10 cellular contexts compared by ENCODE assay signal in genomic region chr21:32135401-32136363, GRCh38.
DNase-seq lines count a peak whose midpoint lies in the region; ATAC-seq and TF ChIP-seq lines count a peak whose summit lies in the region.
"Had no signal": no experiment of that assay in that cellular context is flagged by ENCODE, and none has a peak within 500 bp of the region (broad histone marks: within the 10 kb centered on the region; RNA-seq: fewer than 3 reads in every experiment).

No MANE protein-coding gene starts in this region.

- WGBS in gastroesophageal sphincter (ENCODE audit: low coverage in 1 of 2), 2 donors, result 42 to 48% methylated on average over 13 to 15 of the region's 16 CpGs

- H3K36me3 Mint-ChIP-seq in type B pancreatic cell (no peaks in the 10 kb centered on the region), mesothelial cell of epicardium (no peaks in the 10 kb centered on the region)
- H3K36me3 Mint-ChIP-seq: activated naive CD8-positive, alpha-beta T cell treated with anti-CD3 and anti-CD28 coated beads, Interleukin-2, amount 10 ng/mL, durations not matched to agents 7 days and 5 days had no signal

- no peak for TF ChIP-seq EP300 in gastroesophageal sphincter (IDR thresholded peaks at IDR 0.05)

- H3K9me3 Mint-ChIP-seq in type B pancreatic cell (peaks cover 12% of the 10 kb centered on the region), mesothelial cell of epicardium (peaks cover 4% of the 10 kb centered on the region)

- H3K9me3 ChIP-seq in left ventricle myocardium inferior (replicated peaks), result peaks cover 11% of the 10 kb centered on the region
- H3K9me3 ChIP-seq in gastroesophageal sphincter, result peaks cover 0 to 14% (median 0%) of the 10 kb centered on the region in 3 donors

- no peak overlapping the region for H3K27ac ChIP-seq in left ventricle myocardium inferior (replicated peaks)
- H3K27ac ChIP-seq in coronary artery, result peak overlapping the region in 1 of 2 donors; percentile 19
- H3K27ac ChIP-seq in gastroesophageal sphincter, result no peak overlapping the region

- intact Hi-C loops in Right ventricle myocardium superior (cut with DNase I), result no loop called here
- intact Hi-C loops in left ventricle myocardium inferior (cut with micrococcal nuclease), result no loop called here

- H3K36me3 ChIP-seq in left ventricle myocardium inferior (no peaks in the 10 kb centered on the region), gastroesophageal sphincter (no peaks in the 10 kb centered on the region)

- TF ChIP-seq POLR2A in gastroesophageal sphincter (IDR thresholded peaks at IDR 0.05), result no peak

- H3K27me3 ChIP-seq in left ventricle myocardium inferior (ENCODE audit: low read depth), result no peaks in the 10 kb centered on the region
- H3K27me3 ChIP-seq in gastroesophageal sphincter, result no peaks in the 10 kb centered on the region

- H3K4me3 ChIP-seq in left ventricle myocardium inferior, result no peak overlapping the region
- peak overlapping the region; percentile 52 for H3K4me3 ChIP-seq in coronary artery
- no peak overlapping the region for H3K4me3 ChIP-seq in gastroesophageal sphincter

- TF ChIP-seq CTCF in left ventricle myocardium inferior (IDR thresholded peaks at IDR 0.05; ENCODE audit: borderline replicate concordance) (no peak), coronary artery (IDR thresholded peaks at IDR 0.05) (no peak), type B pancreatic cell (conservative IDR thresholded peaks at IDR 0.05) (no peak), mesothelial cell of epicardium (IDR thresholded peaks at IDR 0.05; ENCODE audit: unreplicated experiment) (no peak), gastroesophageal sphincter (IDR thresholded peaks at IDR 0.05) (no peak)

- ATAC-seq in Right ventricle myocardium superior (ENCODE audit: poor library complexity) (peak; percentile 25), HG03095 (IDR thresholded peaks at IDR 0.05; ENCODE audit: unreplicated experiment) (peak; percentile 76), gastroesophageal sphincter (no peak)

- H3K27me3 Mint-ChIP-seq in type B pancreatic cell (no peaks in the 10 kb centered on the region), mesothelial cell of epicardium (ENCODE audit: low read depth) (no peaks in the 10 kb centered on the region)

- DNase-seq in Right ventricle myocardium superior (no peak), left ventricle myocardium inferior (no peak), coronary artery (ENCODE audit: low spot score) (no peak), type B pancreatic cell (ENCODE audit: extremely low spot score, unreplicated experiment) (no peak), KG1 (lab: John Stamatoyannopoulos, UW) (no peak), mesothelial cell of epicardium (ENCODE audit: low spot score in 2 of 2, unreplicated experiment in 2 of 2) (no peak)
- DNase-seq: activated naive CD8-positive, alpha-beta T cell treated with anti-CD3 and anti-CD28 coated beads, Interleukin-2, amount 10 ng/mL, durations not matched to agents 7 days and 5 days had no signal

- H3K27ac Mint-ChIP-seq in type B pancreatic cell (no peak overlapping the region), mesothelial cell of epicardium (no peak overlapping the region)
- H3K27ac Mint-ChIP-seq: activated naive CD8-positive, alpha-beta T cell treated with anti-CD3 and anti-CD28 coated beads, Interleukin-2, amount 10 ng/mL, durations not matched to agents 7 days and 5 days; T-helper 2 cell treated with Interferon-gamma antibody and Interleukin-4, amounts not matched to agents 5 μg/mL and 100 μg/mL, for 36 hours had no signal

- H3K4me3 Mint-ChIP-seq in type B pancreatic cell (peak overlapping the region; percentile 13), mesothelial cell of epicardium (no peak overlapping the region)
- H3K4me3 Mint-ChIP-seq: activated naive CD8-positive, alpha-beta T cell treated with anti-CD3 and anti-CD28 coated beads, Interleukin-2, amount 10 ng/mL, durations not matched to agents 7 days and 5 days; T-helper 2 cell treated with Interferon-gamma antibody and Interleukin-4, amounts not matched to agents 5 μg/mL and 100 μg/mL, for 36 hours had no signal

- H3K4me1 ChIP-seq in left ventricle myocardium inferior, result peaks cover 23% of the 10 kb centered on the region
- H3K4me1 ChIP-seq in gastroesophageal sphincter, result peaks cover 0 to 11% (median 0%) of the 10 kb centered on the region in 3 donors

- H3K4me1 Mint-ChIP-seq in type B pancreatic cell (ENCODE audit: unreplicated experiment) (peaks cover 40% of the 10 kb centered on the region), mesothelial cell of epicardium (peaks cover 32% of the 10 kb centered on the region)
